Comparison of ENCODE assay signal across 8 cellular contexts in the genomic region with DNA sequence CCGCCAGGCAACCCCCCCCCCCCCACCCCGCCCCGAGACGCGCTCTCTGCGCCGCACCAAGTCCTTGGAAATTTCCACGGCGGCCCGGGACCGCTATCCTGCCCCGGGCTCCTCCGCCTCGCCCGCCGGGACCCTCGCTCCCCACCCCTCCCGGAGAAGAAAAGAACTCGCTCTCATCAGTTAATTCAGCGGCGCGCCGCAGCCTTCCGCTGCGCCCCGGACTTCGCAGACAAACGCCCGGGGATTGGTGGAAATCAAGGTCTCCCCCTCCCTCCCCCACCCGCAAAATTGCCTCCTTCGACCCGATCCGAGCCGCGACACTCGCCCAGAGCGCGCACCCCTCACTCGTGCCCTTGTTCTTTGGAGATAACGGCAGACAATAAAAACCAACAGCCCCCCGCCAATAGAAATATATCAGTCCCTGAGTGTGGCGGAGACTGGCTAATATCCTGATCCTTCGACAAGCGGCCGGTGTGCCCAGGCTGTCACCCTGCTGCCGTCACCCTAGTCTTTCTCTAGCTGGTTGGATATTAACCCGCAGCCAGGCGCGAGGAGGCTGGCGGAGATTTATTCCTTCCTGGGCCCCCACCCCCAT. TPM values are rescaled to one million over a fixed set of nuclear protein-coding genes. Genes with fewer than 3 reads are reported as not detected.
DNase-seq lines count a peak whose midpoint lies in the region; ATAC-seq and TF ChIP-seq lines count a peak whose summit lies in the region.

A gene with protein sequence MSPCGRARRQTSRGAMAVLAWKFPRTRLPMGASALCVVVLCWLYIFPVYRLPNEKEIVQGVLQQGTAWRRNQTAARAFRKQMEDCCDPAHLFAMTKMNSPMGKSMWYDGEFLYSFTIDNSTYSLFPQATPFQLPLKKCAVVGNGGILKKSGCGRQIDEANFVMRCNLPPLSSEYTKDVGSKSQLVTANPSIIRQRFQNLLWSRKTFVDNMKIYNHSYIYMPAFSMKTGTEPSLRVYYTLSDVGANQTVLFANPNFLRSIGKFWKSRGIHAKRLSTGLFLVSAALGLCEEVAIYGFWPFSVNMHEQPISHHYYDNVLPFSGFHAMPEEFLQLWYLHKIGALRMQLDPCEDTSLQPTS (minus strand): TSS at position 12 of the 595 bp plus-strand sequence. CDS start 475 bp downstream, outside the sequence.

- H3K4me3 ChIP-seq in GM12864 (ENCODE audit: low read depth, low read length) (peak within 1 kb of the TSS; percentile 48), parathyroid adenoma (ENCODE audit: low read depth, low read length) (peak within 1 kb of the TSS; percentile 56)

- no peaks in the 10 kb centered on the region for H3K36me3 ChIP-seq in parathyroid adenoma (ENCODE audit: control insufficient read depth, insufficient read depth, low read length)

- H3K27ac Mint-ChIP-seq in activated naive CD4-positive, alpha-beta T cell treated with anti-CD3 and anti-CD28 coated beads for 36 hours = peak within 1 kb of the TSS; percentile 33

- no peaks in the 10 kb centered on the region for H3K9me3 Mint-ChIP-seq in activated naive CD4-positive, alpha-beta T cell treated with anti-CD3 and anti-CD28 coated beads for 36 hours

- H3K27me3 Mint-ChIP-seq in activated naive CD4-positive, alpha-beta T cell treated with anti-CD3 and anti-CD28 coated beads for 36 hours (ENCODE audit: low read depth) = peaks cover 23% of the 10 kb centered on the region

- intact Hi-C loops in activated naive CD4-positive, alpha-beta T cell treated with anti-CD3 and anti-CD28 coated beads for 36 hours (cut with micrococcal nuclease) = loop anchor here (1.0 to 10.0 kb wide), 11 partner anchors 46 to 638 kb away; partner anchors contain the start of gene KCNJ8
- intact Hi-C loops in Right ventricle myocardium superior (cut with DNase I) = loop anchor here (5.0 kb wide), 1 partner anchor 232 kb away; no protein-coding TSS in a partner anchor

- H3K4me1 Mint-ChIP-seq in activated naive CD4-positive, alpha-beta T cell treated with anti-CD3 and anti-CD28 coated beads for 36 hours (ENCODE audit: low read depth) = peaks cover 14% of the 10 kb centered on the region

- H3K27me3 ChIP-seq in parathyroid adenoma (ENCODE audit: control insufficient read depth, insufficient read depth, low read length) = no peaks in the 10 kb centered on the region

- no peaks in the 10 kb centered on the region for H3K79me2 ChIP-seq in parathyroid adenoma

- CTCF ChIA-PET in RWPE1 (lab: Yijun Ruan, JAX) = interaction anchor here (0.6 to 1.6 kb wide), 20 partner anchors 13 to 270 kb away, joined by 3 to 16 read pairs (median 3); no protein-coding TSS in a partner anchor
- CTCF ChIA-PET in activated naive CD4-positive, alpha-beta T cell treated with anti-CD3 and anti-CD28 coated beads for 36 hours (lab: Charles Lee) = interaction anchor here (0.7 to 3.2 kb wide), 18 partner anchors 13 to 288 kb away, joined by 3 to 23 read pairs (median 6); partner anchors contain the start of gene CMAS

- TF ChIP-seq CTCF in GM12864 (IDR thresholded peaks at IDR 0.05; ENCODE audit: low read depth, low read length, missing control alignments) (no peak), RWPE1 (conservative IDR thresholded peaks at IDR 0.05; ENCODE audit: low read depth) (no peak), parathyroid adenoma (IDR thresholded peaks at IDR 0.05) (no peak)

- POLR2A ChIA-PET in RWPE1 (lab: Yijun Ruan, JAX; ENCODE audit: low non-redundant PET) = interaction anchor here (0.5 kb wide), 1 partner anchor 135 kb away, joined by 3 read pairs; no protein-coding TSS in a partner anchor

- peak within 1 kb of the TSS; percentile 87 for H3K4me3 Mint-ChIP-seq in activated naive CD4-positive, alpha-beta T cell treated with anti-CD3 and anti-CD28 coated beads for 36 hours

- H2AFZ ChIP-seq in parathyroid adenoma = peak within 1 kb of the TSS; percentile 88

- H3K27ac ChIP-seq in RWPE1 = peak within 1 kb of the TSS; percentile 64
- peak within 1 kb of the TSS; percentile 72 for H3K27ac ChIP-seq in parathyroid adenoma

- no peaks in the 10 kb centered on the region for H3K9me3 ChIP-seq in parathyroid adenoma (ENCODE audit: control insufficient read depth, low read length)

- H3K4me2 ChIP-seq in parathyroid adenoma (ENCODE audit: low read length) = peak within 1 kb of the TSS; percentile 87

- no peaks in the 10 kb centered on the region for H3K36me3 Mint-ChIP-seq in activated naive CD4-positive, alpha-beta T cell treated with anti-CD3 and anti-CD28 coated beads for 36 hours (ENCODE audit: low read depth)

- H3K9ac ChIP-seq in parathyroid adenoma = no peak within 1 kb of the TSS

- H3K4me1 ChIP-seq in parathyroid adenoma = no peaks in the 10 kb centered on the region

- no peak for DNase-seq in GM12864 (ENCODE audit: low read depth)
- peak; percentile 42 for DNase-seq in RWPE1 (ENCODE audit: low spot score)
- peak; percentile 54 for DNase-seq in activated naive CD4-positive, alpha-beta T cell treated with anti-CD3 and anti-CD28 coated beads for 36 hours
- DNase-seq in Right ventricle myocardium superior = peak; percentile 60
- no peak for DNase-seq in globus pallidus (ENCODE audit: low spot score)

- ATAC-seq in HG02678 (IDR thresholded peaks at IDR 0.05; ENCODE audit: unreplicated experiment) = peak; percentile 1
- ATAC-seq in Right ventricle myocardium superior (ENCODE audit: poor library complexity) = peak; percentile 71
- ATAC-seq in GM21367 (IDR thresholded peaks at IDR 0.05; ENCODE audit: unreplicated experiment) = no peak

RNA-seq across cellular contexts. Expression of the gene that starts here (rescaled TPM):
- total RNA-seq in activated naive CD4-positive, alpha-beta T cell treated with anti-CD3 and anti-CD28 coated beads for 36 hours = 1 to 10 TPM in 1 of 2 experiments, under 1 TPM in 1; 0.84 to 1.7 TPM
- 3.3 TPM for total RNA-seq in Right ventricle myocardium superior

Comparison
In these comparisons a context has a peak if more than half of its experiments do, and no peak if none do; other contexts are left out.
1. DNase-seq: peak in RWPE1 (single experiment), activated naive CD4-positive, alpha-beta T cell treated with anti-CD3 and anti-CD28 coated beads for 36 hours (single experiment) and Right ventricle myocardium superior (single experiment); none in GM12864 (single experiment) and globus pallidus (single experiment).